17 cellular contexts compared by ENCODE assay signal in the genomic region with DNA sequence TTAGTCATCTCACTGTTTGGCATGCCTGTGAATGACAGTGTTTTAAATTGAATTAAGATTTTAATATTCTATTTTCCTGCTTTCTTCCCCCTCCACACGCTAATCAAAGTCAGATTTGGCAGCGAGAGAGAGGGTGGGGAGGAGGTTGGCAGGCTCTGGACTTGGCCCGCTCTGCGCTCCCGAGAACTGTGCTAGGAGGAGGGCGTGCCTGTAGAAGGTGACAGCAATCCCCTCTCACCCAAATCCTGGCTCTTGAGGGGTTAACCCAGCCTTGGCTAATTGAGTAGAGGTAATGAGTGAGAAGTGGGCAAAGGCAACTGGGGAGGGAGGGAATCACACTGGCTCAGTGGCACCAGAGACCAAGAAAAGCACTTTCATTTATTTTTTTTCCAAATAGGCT. TPM values are rescaled to one million over a fixed set of nuclear protein-coding genes. Genes with fewer than 3 reads are reported as not detected.
DNase-seq lines count a peak whose midpoint lies in the region; ATAC-seq and TF ChIP-seq lines count a peak whose summit lies in the region.
"Had no signal": no experiment of that assay in that cellular context is flagged by ENCODE, and none has a peak within 500 bp of the region (broad histone marks: within the 10 kb centered on the region; RNA-seq: fewer than 3 reads in every experiment).

No MANE protein-coding gene starts in this region.

- H3K14ac ChIP-seq in neuronal stem cell (ENCODE audit: low read length) = no peak overlapping the region

- no peak overlapping the region for H3K4me3 Mint-ChIP-seq in natural killer cell treated with Interleukin-12 subunit alpha and Interleukin-12 subunit beta and Interleukin-15 and Interleukin-18, amount 100 ng/mL, for 72 hours
- no peak overlapping the region for H3K4me3 Mint-ChIP-seq in Calu3 (ENCODE audit: low read depth, unreplicated experiment)
- H3K4me3 Mint-ChIP-seq: activated CD4-positive, alpha-beta T cell treated with anti-CD3 and anti-CD28 coated beads for 36 hours; activated naive CD8-positive, alpha-beta T cell treated with anti-CD3 and anti-CD28 coated beads, Interleukin-2, amount 10 ng/mL, durations not matched to agents 7 days and 5 days had no signal

- no peak overlapping the region for H3K27ac Mint-ChIP-seq in natural killer cell treated with Interleukin-12 subunit alpha and Interleukin-12 subunit beta and Interleukin-15 and Interleukin-18, amount 100 ng/mL, for 72 hours
- no peak overlapping the region for H3K27ac Mint-ChIP-seq in Calu3 (ENCODE audit: unreplicated experiment)
- H3K27ac Mint-ChIP-seq: activated CD4-positive, alpha-beta T cell treated with anti-CD3 and anti-CD28 coated beads for 36 hours; activated naive CD8-positive, alpha-beta T cell treated with anti-CD3 and anti-CD28 coated beads, Interleukin-2, amount 10 ng/mL, durations not matched to agents 7 days and 5 days had no signal

- peaks cover 8 to 12% of the 10 kb centered on the region in 2 donors for H3K4me1 Mint-ChIP-seq in natural killer cell treated with Interleukin-12 subunit alpha and Interleukin-12 subunit beta and Interleukin-15 and Interleukin-18, amount 100 ng/mL, for 72 hours (ENCODE audit: low read depth in 2 of 2)
- peaks cover 9% of the 10 kb centered on the region for H3K4me1 Mint-ChIP-seq in Calu3 (ENCODE audit: low read depth, unreplicated experiment)

- no peaks in the 10 kb centered on the region for H3K9me3 Mint-ChIP-seq in natural killer cell treated with Interleukin-12 subunit alpha and Interleukin-12 subunit beta and Interleukin-15 and Interleukin-18, amount 100 ng/mL, for 72 hours
- no peaks in the 10 kb centered on the region for H3K9me3 Mint-ChIP-seq in Calu3 (ENCODE audit: low read depth, unreplicated experiment)
- H3K9me3 Mint-ChIP-seq: activated naive CD8-positive, alpha-beta T cell treated with anti-CD3 and anti-CD28 coated beads, Interleukin-2, amount 10 ng/mL, durations not matched to agents 7 days and 5 days had no signal

- no peak for TF ChIP-seq CTCF in Calu3 (IDR thresholded peaks at IDR 0.05; ENCODE audit: unreplicated experiment)

- H3K27me3 Mint-ChIP-seq in natural killer cell treated with Interleukin-12 subunit alpha and Interleukin-12 subunit beta and Interleukin-15 and Interleukin-18, amount 100 ng/mL, for 72 hours = peaks cover 3 to 8% of the 10 kb centered on the region in 2 donors
- no peaks in the 10 kb centered on the region for H3K27me3 Mint-ChIP-seq in Calu3 (ENCODE audit: unreplicated experiment)
- H3K27me3 Mint-ChIP-seq: activated CD4-positive, alpha-beta T cell treated with anti-CD3 and anti-CD28 coated beads for 36 hours; activated naive CD8-positive, alpha-beta T cell treated with anti-CD3 and anti-CD28 coated beads, Interleukin-2, amount 10 ng/mL, durations not matched to agents 7 days and 5 days had no signal

- H3K4me1 ChIP-seq in neuronal stem cell (ENCODE audit: control insufficient read depth in 2 of 2, insufficient read depth in 1 of 2, low read depth in 1 of 2, low read length in 2 of 2) = peaks cover 17 to 33% of the 10 kb centered on the region in 2 donors
- H3K4me1 ChIP-seq: A549, BLaER1, uterus had no signal

- H2BK120ac ChIP-seq in neuronal stem cell (ENCODE audit: low read depth, low read length) = no peak overlapping the region

- WGBS in neuronal stem cell (ENCODE audit: extremely low coverage in 2 of 2, insufficient read length in 2 of 2, insufficient replicate concordance in 1 of 2), 2 donors = no CpG with 5 or more reads among the region's 6 CpGs

- no peaks in the 10 kb centered on the region for H3K79me1 ChIP-seq in neuronal stem cell (ENCODE audit: low read depth, low read length)

- DNase-seq in D341Med (ENCODE audit: low spot score) = peak; percentile 12
- peak; percentile 53 for DNase-seq in left cardiac atrium
- DNase-seq in neuronal stem cell (ENCODE audit: low spot score) = no peak
- no peak for DNase-seq in NCI-H146 treated with DMSO at 0.1 percent for 48 hours (lab: John Stamatoyannopoulos, UW; ENCODE audit: unreplicated experiment)
- no peak for DNase-seq in NCI-H510A treated with DMSO at 0.1 percent for 48 hours (lab: John Stamatoyannopoulos, UW)
- no peak for DNase-seq in natural killer cell treated with Interleukin-12 subunit alpha and Interleukin-12 subunit beta and Interleukin-15 and Interleukin-18, amount 100 ng/mL, for 72 hours (ENCODE audit: low spot score)
- DNase-seq in Calu3 = no peak
- DNase-seq: activated CD4-positive, alpha-beta T cell treated with anti-CD3 and anti-CD28 coated beads for 36 hours; activated naive CD8-positive, alpha-beta T cell treated with anti-CD3 and anti-CD28 coated beads, Interleukin-2, amount 10 ng/mL, durations not matched to agents 7 days and 5 days; dermis blood vessel endothelial cell; uterus had no signal

- H3K9ac ChIP-seq in neuronal stem cell (ENCODE audit: low read depth, low read length, poor library complexity) = no peak overlapping the region
- H3K9ac ChIP-seq: BLaER1 had no signal

- H2BK15ac ChIP-seq in neuronal stem cell (ENCODE audit: low read length) = no peak overlapping the region

- peak; percentile 65 to 72 for ATAC-seq in left cardiac atrium
- no peak for ATAC-seq in natural killer cell treated with Interleukin-12 subunit alpha and Interleukin-12 subunit beta and Interleukin-15 and Interleukin-18, amount 100 ng/mL, for 72 hours
- ATAC-seq: activated CD4-positive, alpha-beta T cell treated with anti-CD3 and anti-CD28 coated beads for 36 hours; mucosa of descending colon had no signal

- CTCF ChIA-PET in Calu3 (lab: Charles Lee) = no interaction called here

- intact Hi-C loops in left cardiac atrium (cut with DNase I) = no loop called here
- intact Hi-C loops in Calu3 (cut with micrococcal nuclease; ENCODE audit: unreplicated experiment) = loop anchor here (5.0 kb wide), 1 partner anchor 497 kb away; no protein-coding TSS in a partner anchor

- H4K91ac ChIP-seq in neuronal stem cell (ENCODE audit: low read depth, low read length, poor library complexity) = no peak overlapping the region

- peak overlapping the region; percentile 83 for H3K18ac ChIP-seq in neuronal stem cell (ENCODE audit: low read length)

- no peak overlapping the region for H2BK5ac ChIP-seq in neuronal stem cell (ENCODE audit: low read length)

- no peak overlapping the region for H2AFZ ChIP-seq in neuronal stem cell (ENCODE audit: low read length)

- no peak overlapping the region for H2BK12ac ChIP-seq in neuronal stem cell (ENCODE audit: low read length)

- H3K36me3 ChIP-seq in neuronal stem cell (replicated peaks in 1 of 2; ENCODE audit: control insufficient read depth in 2 of 2, insufficient read depth in 2 of 2, low read length in 2 of 2) = no peaks in the 10 kb centered on the region
- H3K36me3 ChIP-seq: BLaER1, gastrocnemius medialis, neutrophil, uterus had no signal

- H3K4ac ChIP-seq in neuronal stem cell (ENCODE audit: low read length) = no peak overlapping the region

- no peaks in the 10 kb centered on the region for H3K27me3 ChIP-seq in neuronal stem cell (ENCODE audit: control insufficient read depth in 3 of 3, insufficient read depth in 3 of 3, low read depth in 1 of 3, low read length in 3 of 3)
- H3K27me3 ChIP-seq: BLaER1, gastrocnemius medialis, uterus had no signal

- H3K4me3 ChIP-seq in neuronal stem cell (ENCODE audit: low read length in 2 of 2) = no peak overlapping the region
- H3K4me3 ChIP-seq: A549, BLaER1, gastrocnemius medialis, mucosa of descending colon, uterus had no signal

- H4K8ac ChIP-seq in neuronal stem cell (ENCODE audit: low read depth, low read length) = no peak overlapping the region

- H3K9me3 ChIP-seq in neuronal stem cell (replicated peaks in 1 of 2; ENCODE audit: control insufficient read depth in 2 of 2, insufficient read depth in 1 of 2, low read depth in 1 of 2, low read length in 2 of 2) = no peaks in the 10 kb centered on the region
- H3K9me3 ChIP-seq: A549, BLaER1, gastrocnemius medialis, mucosa of descending colon, neutrophil, uterus had no signal

- H3K27ac ChIP-seq in cingulate gyrus (ENCODE audit: low read depth, low read length) (peak overlapping the region; percentile 94), neuronal stem cell (replicated peaks; ENCODE audit: low read length) (no peak overlapping the region)
- H3K27ac ChIP-seq: A549, BLaER1, gastrocnemius medialis, neutrophil, uterus had no signal

- H3K23ac ChIP-seq in neuronal stem cell (ENCODE audit: low read depth, low read length, poor library complexity) = no peak overlapping the region

- H3K36me3 Mint-ChIP-seq in natural killer cell treated with Interleukin-12 subunit alpha and Interleukin-12 subunit beta and Interleukin-15 and Interleukin-18, amount 100 ng/mL, for 72 hours = no peaks in the 10 kb centered on the region
- H3K36me3 Mint-ChIP-seq in Calu3 (ENCODE audit: insufficient read depth, unreplicated experiment) = peaks cover 5% of the 10 kb centered on the region
- H3K36me3 Mint-ChIP-seq: activated naive CD8-positive, alpha-beta T cell treated with anti-CD3 and anti-CD28 coated beads, Interleukin-2, amount 10 ng/mL, durations not matched to agents 7 days and 5 days had no signal

- no peak overlapping the region for H2AK5ac ChIP-seq in neuronal stem cell (ENCODE audit: low read depth, low read length)

- BruUV-seq in Calu3 (replicated peaks; lab: Mats Ljungman, UMichigan) = no TSS peak

- no peak overlapping the region for H3K4me2 ChIP-seq in neuronal stem cell (ENCODE audit: insufficient read depth, low read length, poor library complexity, severe bottlenecking)
- H3K4me2 ChIP-seq: A549, BLaER1 had no signal

RNA-seq across cellular contexts. Expression of a gene that starts 42.2 kb away (rescaled TPM):
- 1 to 10 TPM; 8.1 to 8.2 TPM for total RNA-seq in left cardiac atrium
- 31.8 TPM for polyA plus RNA-seq in neuronal stem cell (2013, experiment 1 of 2)
- polyA plus RNA-seq in neuronal stem cell (2013, experiment 2 of 2) = 31.6 TPM
- 10 to 100 TPM; 23.1 to 25.0 TPM for total RNA-seq in natural killer cell treated with Interleukin-12 subunit alpha and Interleukin-12 subunit beta and Interleukin-15 and Interleukin-18, amount 100 ng/mL, for 72 hours
- 10.4 and 10.9 TPM in 2 replicates for total RNA-seq in Calu3 (2022)

RNA-seq across cellular contexts. Expression of a gene that starts 57.3 kb away (rescaled TPM):
- 10 to 100 TPM; 23.0 to 33.9 TPM for total RNA-seq in left cardiac atrium
- polyA plus RNA-seq in neuronal stem cell (2013, experiment 1 of 2) = 20.9 TPM
- polyA plus RNA-seq in neuronal stem cell (2013, experiment 2 of 2) = 21.9 TPM
- 100 to 1,000 TPM in 1 of 2 donors, 10 to 100 TPM in 1; 89.7 to 143 TPM for total RNA-seq in natural killer cell treated with Interleukin-12 subunit alpha and Interleukin-12 subunit beta and Interleukin-15 and Interleukin-18, amount 100 ng/mL, for 72 hours
- total RNA-seq in Calu3 (2022) = 34.5 and 41.5 TPM in 2 replicates

Comparison
In these comparisons a context has a peak if more than half of its experiments do, and no peak if none do; other contexts are left out.
1. DNase-seq: peak in D341Med (single experiment) and left cardiac atrium (single experiment); none in neuronal stem cell (single experiment), NCI-H146 treated with DMSO at 0.1 percent for 48 hours (single experiment), NCI-H510A treated with DMSO at 0.1 percent for 48 hours (single experiment), natural killer cell treated with Interleukin-12 subunit alpha and Interleukin-12 subunit beta and Interleukin-15 and Interleukin-18, amount 100 ng/mL, for 72 hours (single experiment) and Calu3 (single experiment).
2. ATAC-seq: peak in left cardiac atrium (2 of 2); none in natural killer cell treated with Interleukin-12 subunit alpha and Interleukin-12 subunit beta and Interleukin-15 and Interleukin-18, amount 100 ng/mL, for 72 hours (0 of 2).